Comparison of ENCODE assay signal across 7 cellular contexts in the genomic region with DNA sequence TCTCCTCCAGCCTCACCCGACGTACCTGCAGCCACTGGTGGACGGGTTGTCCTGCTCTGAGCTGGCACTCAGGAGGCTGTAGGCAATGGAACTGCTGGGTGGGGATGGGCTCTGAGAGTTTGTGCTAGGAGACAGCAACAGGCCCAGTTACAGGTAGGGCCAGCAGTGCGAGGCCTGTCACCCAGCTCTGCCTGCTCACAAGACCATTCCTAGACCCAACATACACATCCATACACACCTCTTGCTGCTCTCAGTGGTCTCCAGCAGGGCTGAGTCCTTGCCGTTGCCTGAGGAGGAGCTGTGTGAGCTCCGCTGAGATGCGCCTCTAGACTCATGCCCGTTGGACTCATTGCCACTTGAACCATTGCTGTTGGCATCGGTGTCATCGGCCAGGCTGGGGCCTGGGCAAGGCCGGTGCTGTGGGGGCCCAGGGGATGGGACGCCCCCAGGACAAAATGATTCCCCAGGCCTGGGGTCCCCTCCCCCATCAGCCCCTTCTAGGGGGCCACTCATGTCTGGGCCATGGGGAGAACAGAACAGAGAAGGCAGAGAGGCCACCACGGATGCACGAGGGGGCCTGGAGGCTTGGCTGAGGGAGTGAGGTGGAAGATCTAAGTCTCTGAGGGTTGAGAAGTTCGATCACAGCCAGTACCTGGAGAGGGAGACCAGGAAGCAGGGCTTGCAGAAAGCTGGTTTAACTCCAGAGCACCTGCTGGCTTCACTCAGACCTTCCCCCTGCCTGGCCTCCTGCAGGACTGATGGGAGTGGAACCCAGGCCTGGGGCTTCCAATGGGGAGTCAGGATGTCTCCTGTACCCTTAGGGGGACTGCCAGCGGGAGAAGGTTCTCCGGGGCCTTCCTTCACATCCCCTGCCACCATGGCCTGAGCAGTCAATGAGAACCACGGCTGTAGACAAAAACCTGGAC. TPM values are rescaled to one million over a fixed set of nuclear protein-coding genes. Genes with fewer than 3 reads are reported as not detected.
DNase-seq lines count a peak whose midpoint lies in the region; ATAC-seq, FAIRE-seq and TF ChIP-seq lines count a peak whose summit lies in the region.
"Had no signal": no experiment of that assay in that cellular context is flagged by ENCODE, and none has a peak within 500 bp of the region (broad histone marks: within the 10 kb centered on the region; RNA-seq: fewer than 3 reads in every experiment).

No MANE protein-coding gene starts in this region.

- peaks cover 15% of the 10 kb centered on the region for H4K20me1 ChIP-seq in Loucy (ENCODE audit: insufficient read depth, low read length, poor library complexity, severe bottlenecking)

- H3K9me3 ChIP-seq in Loucy (ENCODE audit: insufficient read depth, low read depth, low read length) (no peaks in the 10 kb centered on the region), small intestine (ENCODE audit: control insufficient read depth, low read depth) (no peaks in the 10 kb centered on the region)

- H3K4me3 ChIP-seq in Loucy (ENCODE audit: low read length, poor library complexity, severe bottlenecking) = peak overlapping the region; percentile 87
- peak overlapping the region in 1 of 2 donors; percentile 64 for H3K4me3 ChIP-seq in small intestine (ENCODE audit: low read depth in 1 of 2, low read length in 2 of 2)

- H3K4me2 ChIP-seq in Loucy (ENCODE audit: low read depth, low read length, poor library complexity, severe bottlenecking) = peak overlapping the region; percentile 97

- no peak for ATAC-seq in GM19328 (IDR thresholded peaks at IDR 0.05; ENCODE audit: unreplicated experiment)

- DNase-seq in ecto neural progenitor cell (ENCODE audit: low spot score) (peak; percentile 49), small intestine (no peak), SKM-1 treated with dmso at 0.1 percent for 144 hours (lab: John Stamatoyannopoulos, UW; ENCODE audit: unreplicated experiment) (no peak), OCI-M1 (lab: John Stamatoyannopoulos, UW) (no peak)
- DNase-seq: NCI-H446 treated with DMSO at 0.1 percent for 48 hours had no signal

- peaks cover 23% of the 10 kb centered on the region; the same call in 1 of the 2 replicates for H3K36me3 ChIP-seq in Loucy (ENCODE audit: insufficient read depth, low read length)
- peaks cover 24 to 29% of the 10 kb centered on the region in 2 donors for H3K36me3 ChIP-seq in small intestine (ENCODE audit: control insufficient read depth in 2 of 2, insufficient read depth in 2 of 2, low read length in 2 of 2)

- H3K27me3 ChIP-seq in Loucy (ENCODE audit: insufficient read depth, low read length, poor library complexity, severe bottlenecking) = no peaks in the 10 kb centered on the region
- H3K27me3 ChIP-seq in small intestine (ENCODE audit: control insufficient read depth in 2 of 2, insufficient read depth in 2 of 2, low read length in 2 of 2) = no peaks in the 10 kb centered on the region

- H3K79me2 ChIP-seq in Loucy (ENCODE audit: insufficient read depth, low read length) = peaks cover 11% of the 10 kb centered on the region; the same call in 1 of the 2 replicates

- H2AFZ ChIP-seq in Loucy (ENCODE audit: low read length) = no peak overlapping the region

- peak overlapping the region; percentile 70 for H3K9ac ChIP-seq in Loucy (ENCODE audit: low read depth, low read length, poor library complexity, severe bottlenecking)

- TF ChIP-seq CTCF in Loucy (conservative IDR thresholded peaks at IDR 0.05; ENCODE audit: low read length) = no peak

- H3K4me1 ChIP-seq in Loucy (ENCODE audit: insufficient read depth, low read length, poor library complexity, severe bottlenecking) = peaks cover 24% of the 10 kb centered on the region
- H3K4me1 ChIP-seq in small intestine (ENCODE audit: control insufficient read depth in 2 of 2, insufficient read depth in 1 of 2, low read depth in 1 of 2, low read length in 1 of 2) = peaks cover 0 to 12% of the 10 kb centered on the region in 2 donors

- FAIRE-seq in small intestine (lab: Jason Lieb, UNC) = no peak

- H3K9me2 ChIP-seq in Loucy (replicated peaks; ENCODE audit: low read depth, low read length) = no peaks in the 10 kb centered on the region

- WGBS in small intestine, 3 donors = 77 to 82% (median 81%) methylated on average over 18 of the region's 18 CpGs

- no peaks in the 10 kb centered on the region for H3F3A ChIP-seq in Loucy (ENCODE audit: low read depth)

- peak overlapping the region; percentile 92 to 97 for H3K27ac ChIP-seq in small intestine (ENCODE audit: low read depth in 1 of 2, low read length in 1 of 2)

RNA-seq across cellular contexts. Expression of a gene that starts 1.7 kb away (rescaled TPM):
- 10 to 100 TPM; 47.8 to 79.4 (median 60.1) TPM for polyA plus RNA-seq in small intestine

RNA-seq across cellular contexts. Expression of a gene that starts 12.3 kb away (rescaled TPM):
- polyA plus RNA-seq in small intestine = 10 to 100 TPM; 27.5 to 47.3 (median 46.2) TPM

RNA-seq across cellular contexts. Expression of a gene that starts 25.7 kb away (rescaled TPM):
- polyA plus RNA-seq in small intestine = 10 to 100 TPM in 1 of 3 donors, 1 to 10 TPM in 1, under 1 TPM in 1; 0.89 to 14.9 (median 1.4) TPM

RNA-seq across cellular contexts. Expression of a gene that starts 26.6 kb away (rescaled TPM):
- under 1 TPM in 1 of 3 donors, not detected in 2; 0.06 TPM for polyA plus RNA-seq in small intestine

RNA-seq across cellular contexts. Expression of a gene that starts 32.1 kb away (rescaled TPM):
- 1 to 10 TPM in 1 of 3 donors, under 1 TPM in 1, not detected in 1; 0.13 to 1.6 TPM for polyA plus RNA-seq in small intestine
